In the genomic region with DNA sequence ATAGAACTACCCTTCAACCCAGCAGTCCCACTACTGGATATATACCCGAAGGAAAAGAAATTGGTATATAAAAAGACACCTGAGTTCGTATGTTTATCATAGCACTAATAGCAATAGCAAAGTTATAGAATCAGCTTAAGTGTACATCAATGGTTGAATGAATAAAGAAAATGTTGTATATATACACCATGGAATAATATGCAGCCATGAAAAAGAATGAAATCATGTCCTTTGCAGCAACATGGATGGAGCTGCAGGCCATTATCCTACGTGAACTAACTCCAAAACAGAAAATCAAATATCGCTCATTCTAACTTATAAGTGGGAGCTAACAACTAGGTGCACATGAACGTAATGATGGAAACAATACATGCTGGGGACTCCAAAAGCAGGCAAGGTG, we compare ENCODE assay signal across 25 cellular contexts.
"Had no signal": no experiment of that assay in that cellular context is flagged by ENCODE, and none has a peak within 500 bp of the region (broad histone marks: within the 10 kb centered on the region; RNA-seq: fewer than 3 reads in every experiment).

No MANE protein-coding gene starts in this region.

- H3K9me3 ChIP-seq: ovary, psoas muscle, right lobe of liver, sigmoid colon, stomach, thoracic aorta, thyroid gland, upper lobe of left lung, vagina had no signal

- FAIRE-seq: small intestine, urothelium cell line had no signal

- DNase-seq: natural killer cell; occipital lobe; ovary; posterior cingulate gyrus; psoas muscle; right cardiac atrium; right lobe of liver; sigmoid colon; small intestine; stimulated activated CD4-positive, alpha-beta T cell treated with anti-CD3 and anti-CD28 coated beads, Interleukin-15, amount 100 ng/mL, for 24 hours; stimulated activated CD4-positive, alpha-beta T cell treated with anti-CD3 and anti-CD28 coated beads, Interleukin-2, amount 100 ng/mL, for 24 hours; stimulated activated CD4-positive, alpha-beta T cell treated with anti-CD3 and anti-CD28 coated beads, Interleukin-2, amount 100 ng/mL, for 48 hours; stimulated activated CD4-positive, alpha-beta T cell treated with anti-CD3 and anti-CD28 coated beads, Interleukin-4, amount 100 ng/mL, for 24 hours; stimulated activated naive B cell treated with anti-CD40 and anti-IgM and Interleukin-4, amounts not matched to agents 10 μg/mL and 1 μg/mL and 100 μg/mL, for 72 hours; stimulated activated naive CD4-positive, alpha-beta T cell treated with Interleukin-2 at 50 U/mL for 16 hours; stomach; thyroid gland; trophoblast cell; upper lobe of left lung had no signal

- H2AFZ ChIP-seq: neural progenitor cell, parathyroid adenoma had no signal

- H3K27ac ChIP-seq: neural progenitor cell, ovary, parathyroid adenoma, psoas muscle, right lobe of liver, sigmoid colon, stomach, thoracic aorta, thyroid gland, tibial nerve, upper lobe of left lung, vagina had no signal

- H3K4me1 ChIP-seq: neural progenitor cell, parathyroid adenoma, psoas muscle, right lobe of liver, stomach, thyroid gland, tibial nerve, upper lobe of left lung, vagina had no signal

- H3K9ac ChIP-seq: neural progenitor cell, parathyroid adenoma had no signal

- H3K4me3 ChIP-seq: neural progenitor cell, ovary, psoas muscle, right lobe of liver, sigmoid colon, stomach, thoracic aorta, thyroid gland, tibial nerve, upper lobe of left lung, vagina had no signal

- H3K4me2 ChIP-seq: neural progenitor cell had no signal

- H3K79me2 ChIP-seq: parathyroid adenoma had no signal

- H3K36me3 ChIP-seq: neural progenitor cell, ovary, right lobe of liver, sigmoid colon, stomach, thoracic aorta, thyroid gland, tibial nerve, upper lobe of left lung, vagina had no signal

- H3K27me3 ChIP-seq: neural progenitor cell, ovary, right lobe of liver, sigmoid colon, stomach, thyroid gland, tibial nerve, upper lobe of left lung, vagina had no signal
